In genomic region chr6:107616776-107617175, GRCh38 we compare ENCODE assay signal across 1 cellular context.
TF ChIP-seq lines count a peak whose summit lies in the region.

No MANE protein-coding gene starts in this region.

TF ChIP-seq in IMR-90, 13 proteins besides CTCF, POLR2A, EP300 and RAD21 (continued from another document):
- TF ChIP-seq USF2 (IDR thresholded peaks at IDR 0.05; ENCODE audit: low read depth, low read length) = no peak
- TF ChIP-seq RFX5 (IDR thresholded peaks at IDR 0.05; ENCODE audit: low read depth, low read length) = no peak
- no peak for TF ChIP-seq FOS (IDR thresholded peaks at IDR 0.05; ENCODE audit: low read depth, low read length)
- TF ChIP-seq MXI1 (IDR thresholded peaks at IDR 0.05; ENCODE audit: borderline replicate concordance, low read depth, low read length) = no peak
- TF ChIP-seq CEBPB (IDR thresholded peaks at IDR 0.05; ENCODE audit: low read depth, low read length) = no peak
